In the genomic region with DNA sequence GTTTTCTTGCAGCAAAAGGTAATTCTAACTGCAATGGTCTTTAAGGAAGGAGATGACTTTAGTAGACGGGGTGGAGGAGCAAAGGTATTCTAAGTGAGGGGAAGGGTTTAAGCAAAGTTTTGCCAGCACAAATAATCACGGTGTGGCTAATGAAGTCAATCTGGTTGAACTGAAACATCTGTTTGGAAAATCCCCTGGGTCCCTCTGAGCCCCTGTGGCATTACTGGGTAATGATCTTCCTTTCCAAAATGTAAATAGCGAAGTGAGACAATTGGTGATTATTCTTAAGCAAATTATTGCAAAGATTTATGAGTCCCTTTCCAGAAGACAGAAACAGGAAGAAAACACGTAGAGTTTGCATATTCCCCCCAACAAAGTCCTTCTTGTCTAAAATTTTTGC, we compare ENCODE assay signal across 14 cellular contexts. TPM values are rescaled to one million over a fixed set of nuclear protein-coding genes. Genes with fewer than 3 reads are reported as not detected.
DNase-seq lines count a peak whose midpoint lies in the region; ATAC-seq and TF ChIP-seq lines count a peak whose summit lies in the region.
"Had no signal": no experiment of that assay in that cellular context is flagged by ENCODE, and none has a peak within 500 bp of the region (broad histone marks: within the 10 kb centered on the region; RNA-seq: fewer than 3 reads in every experiment).

No MANE protein-coding gene starts in this region.

- H3K4me3 ChIP-seq in A673 (ENCODE audit: low read depth, low read length, poor library complexity, severe bottlenecking): no peak overlapping the region
- no peak overlapping the region for H3K4me3 ChIP-seq in heart left ventricle
- H3K4me3 ChIP-seq: A549 had no signal

- H3K27me3 ChIP-seq in A673 (replicated peaks; ENCODE audit: insufficient read depth, low read depth, low read length, poor library complexity) (no peaks in the 10 kb centered on the region), heart left ventricle (peaks cover 0 to 4% (median 0%) of the 10 kb centered on the region in 9 donors)

- peak; percentile 77 for DNase-seq in A673 (ENCODE audit: low spot score)
- DNase-seq in NAMALWA (ENCODE audit: low spot score): peak; percentile 21
- DNase-seq in stimulated activated CD4-positive, alpha-beta T cell treated with anti-CD3 and anti-CD28 coated beads, Interleukin-2, amount 100 ng/mL, for 48 hours: no peak
- DNase-seq in heart left ventricle: no peak
- DNase-seq in effector CD4-positive, alpha-beta T cell: no peak
- no peak for DNase-seq in putamen (ENCODE audit: low spot score)
- DNase-seq: activated CD4-positive, alpha-beta T cell treated with anti-CD3 and anti-CD28 coated beads, Interleukin-2, amount 50 U/mL, for 1 hour; central memory CD4-positive, alpha-beta T cell; NCI-H187 treated with DMSO at 0.1 percent for 48 hours; OCI-M1; T-cell had no signal

- intact Hi-C loops in A673 (cut with micrococcal nuclease; ENCODE audit: unreplicated experiment): no loop called here
- intact Hi-C loops in heart left ventricle (cut with DNase I): no loop called here

- H3K27ac ChIP-seq in A673 (ENCODE audit: low read depth, low read length, poor library complexity, severe bottlenecking) (peak overlapping the region; percentile 45), heart left ventricle (no peak overlapping the region)

- ATAC-seq in GM18868 (IDR thresholded peaks at IDR 0.05; ENCODE audit: unreplicated experiment): peak; percentile 75
- ATAC-seq in HG02678 (IDR thresholded peaks at IDR 0.05; ENCODE audit: unreplicated experiment): peak; percentile 82
- ATAC-seq in heart left ventricle: no peak
- ATAC-seq: A549, T-cell had no signal

- CTCF ChIA-PET in A673 (lab: Charles Lee): interaction anchor here (0.6 to 1.3 kb wide), 2 partner anchors 64 to 306 kb away, joined by 5 to 6 read pairs; no protein-coding TSS in a partner anchor

- H3K4me1 ChIP-seq in A673 (ENCODE audit: insufficient read depth, low read length, poor library complexity, severe bottlenecking) (peaks cover 32% of the 10 kb centered on the region), heart left ventricle (no peaks in the 10 kb centered on the region)

- H3K9me3 ChIP-seq in A673 (ENCODE audit: low read depth, low read length, poor library complexity, severe bottlenecking): no peaks in the 10 kb centered on the region
- no peaks in the 10 kb centered on the region for H3K9me3 ChIP-seq in heart left ventricle
- H3K9me3 ChIP-seq: A549 had no signal

- POLR2A ChIA-PET in A673 (lab: Charles Lee; ENCODE audit: low non-redundant PET): no interaction called here

- no TSS peak for BruUV-seq in A673 (replicated peaks; lab: Mats Ljungman, UMichigan)

- TF ChIP-seq CTCF in A673 (conservative IDR thresholded peaks at IDR 0.05; ENCODE audit: low read depth, low read length): no peak
- no peak for TF ChIP-seq CTCF in heart left ventricle (IDR thresholded peaks at IDR 0.05)

- WGBS in heart left ventricle, 4 donors: 59 to 74% (median 66%) methylated on average over 4 of the region's 4 CpGs

- no peaks in the 10 kb centered on the region for H3K36me3 ChIP-seq in A673 (ENCODE audit: insufficient read depth, low read length, poor library complexity, severe bottlenecking)
- no peaks in the 10 kb centered on the region for H3K36me3 ChIP-seq in heart left ventricle

- no peak for TF ChIP-seq POLR2A in heart left ventricle (IDR thresholded peaks at IDR 0.05)

RNA-seq across cellular contexts. Expression of gene FGFBP1, which starts 47.2 kb away (rescaled TPM):
- total RNA-seq in A673 (2021): not detected in 2 replicates
- 1 to 10 TPM in 1 of 9 donors, not detected in 8; 1.1 TPM for total RNA-seq in heart left ventricle
- polyA plus RNA-seq in heart left ventricle: not detected
- total RNA-seq: T-cell had no signal

Comparison
In these comparisons a context has a peak if more than half of its experiments do, and no peak if none do; other contexts are left out.
1. DNase-seq: peak in A673 (single experiment) and NAMALWA (single experiment); none in stimulated activated CD4-positive, alpha-beta T cell treated with anti-CD3 and anti-CD28 coated beads, Interleukin-2, amount 100 ng/mL, for 48 hours (0 of 2), heart left ventricle (0 of 5), effector CD4-positive, alpha-beta T cell (single experiment) and putamen (single experiment).
2. ATAC-seq: peak in GM18868 (single experiment) and HG02678 (single experiment); none in heart left ventricle (0 of 4).